1 cellular context compared by ENCODE assay signal in genomic region chr19:39212377-39212742, GRCh38.
A peak's percentile ranks its signal among the peaks of the same experiment; 100 is the strongest.
TF ChIP-seq lines count a peak whose summit lies in the region.

No MANE protein-coding gene starts in this region.

TF ChIP-seq in K562, 482 proteins besides CTCF, POLR2A, EP300 and RAD21 (continued from another document and continues in another):
- TF ChIP-seq ZBTB40 (IDR thresholded peaks at IDR 0.05) (no peak), ZBTB40 (CRISPR knock-in tag; IDR thresholded peaks at IDR 0.05) (no peak), ZNF398 (CRISPR knock-in tag; IDR thresholded peaks at IDR 0.05) (no peak), ZNF318 (IDR thresholded peaks at IDR 0.05; ENCODE audit: borderline replicate concordance in 1 of 2, low read depth in 1 of 2) (no peak), KLF16 (IDR thresholded peaks at IDR 0.05) (no peak), FOXO4 (CRISPR knock-in tag; IDR thresholded peaks at IDR 0.05) (no peak), XRCC4 (IDR thresholded peaks at IDR 0.05; ENCODE audit: extremely low read depth, insufficient read depth, insufficient read length) (no peak), HDAC2 (IDR thresholded peaks at IDR 0.05) (peak; percentile 48; the same call in 1 of the 2 replicates), DNMT1 (IDR thresholded peaks at IDR 0.05) (no peak), KAT2B (IDR thresholded peaks at IDR 0.05; ENCODE audit: low read depth, low read length) (no peak), ZNF57 (CRISPR knock-in tag; IDR thresholded peaks at IDR 0.05) (no peak), ZNF184 (CRISPR knock-in tag; IDR thresholded peaks at IDR 0.05) (no peak), IRF2 (CRISPR knock-in tag; IDR thresholded peaks at IDR 0.05) (no peak), ZBTB7A (IDR thresholded peaks at IDR 0.05; ENCODE audit: borderline replicate concordance, control insufficient read depth, low read depth, low read length) (no peak), SRSF1 (IDR thresholded peaks at IDR 0.05; ENCODE audit: low read depth, low read length) (no peak), ELK3 (CRISPR knock-in tag; IDR thresholded peaks at IDR 0.05) (no peak), ATF7 (IDR thresholded peaks at IDR 0.05) (peak; percentile 51; the same call in 1 of the 2 replicates), ZNF24 (IDR thresholded peaks at IDR 0.05) (0 out of 2 replicates have a peak, but pooled peaks have one; percentile 21), TAF9B (IDR thresholded peaks at IDR 0.05; ENCODE audit: partially characterized antibody) (no peak), ELK1 (CRISPR knock-in tag; IDR thresholded peaks at IDR 0.05) (no peak), SMC3 (conservative IDR thresholded peaks at IDR 0.05; ENCODE audit: insufficient read depth, low read depth, low read length) (peak; percentile 93), FOS (IDR thresholded peaks at IDR 0.05; ENCODE audit: extremely low read depth, insufficient read length) (no peak), SRF (CRISPR knock-in tag; IDR thresholded peaks at IDR 0.05) (peak in 1 of 2 experiments; percentile 64; a peak in 2 of 4 replicates), ZNF79 (CRISPR knock-in tag; IDR thresholded peaks at IDR 0.05; ENCODE audit: low read depth) (no peak), KAT8 (IDR thresholded peaks at IDR 0.05; ENCODE audit: low read depth) (no peak), XRCC3 (IDR thresholded peaks at IDR 0.05) (no peak), FOXJ2 (tag; IDR thresholded peaks at IDR 0.05) (no peak), ZC3H11A (IDR thresholded peaks at IDR 0.05; ENCODE audit: low read depth, low read length) (no peak), STAT6 (CRISPR knock-in tag; IDR thresholded peaks at IDR 0.05) (no peak), ZKSCAN8 (CRISPR knock-in tag; IDR thresholded peaks at IDR 0.05) (no peak), CBFA2T2 (conservative IDR thresholded peaks at IDR 0.05) (no peak), HIVEP1 (CRISPR knock-in tag; IDR thresholded peaks at IDR 0.05) (no peak), MAFK (IDR thresholded peaks at IDR 0.05; ENCODE audit: low read length) (no peak), HNRNPLL (IDR thresholded peaks at IDR 0.05; ENCODE audit: low read depth, low read length, poor library complexity, severe bottlenecking) (no peak)
